8 cellular contexts compared by ENCODE assay signal in genomic region chr19:18895038-18895827, GRCh38. TPM values are rescaled to one million over a fixed set of nuclear protein-coding genes. Genes with fewer than 3 reads are reported as not detected.
A peak's percentile ranks its signal among the peaks of the same experiment; 100 is the strongest.
DNase-seq lines count a peak whose midpoint lies in the region; ATAC-seq and TF ChIP-seq lines count a peak whose summit lies in the region.

No MANE protein-coding gene starts in this region.

- ATAC-seq in activated naive CD4-positive, alpha-beta T cell treated with anti-CD3 and anti-CD28 coated beads, Interleukin-2, amount 50 U/mL, for 72 hours: peak; percentile 14 to 30
- peak; percentile 53 for ATAC-seq in left lung
- no peak for ATAC-seq in HG02840 (IDR thresholded peaks at IDR 0.05; ENCODE audit: low FRiP score, unreplicated experiment)

- TF ChIP-seq POLR2A in transverse colon (IDR thresholded peaks at IDR 0.05): no peak

- H3K27me3 ChIP-seq in NT2/D1 (ENCODE audit: insufficient read depth, insufficient read length): no peaks in the 10 kb centered on the region
- peaks cover 15 to 49% of the 10 kb centered on the region in 2 donors for H3K27me3 ChIP-seq in left lung
- H3K27me3 ChIP-seq in transverse colon: peaks cover 49% of the 10 kb centered on the region

- peak overlapping the region; percentile 77 for H3K4me3 ChIP-seq in NT2/D1 (ENCODE audit: insufficient read length, low read depth)
- H3K4me3 ChIP-seq in choroid plexus epithelial cell (ENCODE audit: low read depth, low read length): peak overlapping the region; percentile 24
- peak overlapping the region; percentile 12 to 28 for H3K4me3 ChIP-seq in left lung
- peak overlapping the region in 3 of 4 donors; percentile 14 to 43 (median 28) for H3K4me3 ChIP-seq in transverse colon

- H3K36me3 Mint-ChIP-seq in activated naive CD4-positive, alpha-beta T cell treated with anti-CD3 and anti-CD28 coated beads, Interleukin-2, amount 50 U/mL, for 72 hours: no peaks in the 10 kb centered on the region

- TF ChIP-seq EP300 in transverse colon (IDR thresholded peaks at IDR 0.05; ENCODE audit: low read depth): no peak

- H3K9ac ChIP-seq in NT2/D1 (ENCODE audit: insufficient read length, low read depth): peak overlapping the region; percentile 79

- 0% methylated on average over 24 of the region's 73 CpGs; no CpG with 5 or more reads in 1 of the 2 donors for WGBS in transverse colon (ENCODE audit: low coverage in 1 of 2), 2 donors

- DNase-seq in activated naive CD4-positive, alpha-beta T cell treated with anti-CD3 and anti-CD28 coated beads, Interleukin-2, amount 50 U/mL, for 72 hours (ENCODE audit: low spot score in 2 of 2): no peak
- DNase-seq in activated naive CD4-positive, alpha-beta T cell treated with Interleukin-2 at 50 U/mL for 16 hours: no peak
- DNase-seq in NT2/D1 (ENCODE audit: low read depth, low spot score) (peak; percentile 67), choroid plexus epithelial cell (ENCODE audit: low read depth) (peak; percentile 7), left lung (peak in 1 of 2 donors; percentile 47), transverse colon (peak; percentile 31), NCI-H446 (lab: John Stamatoyannopoulos, UW) (no peak)

- H3K27ac ChIP-seq in left lung (no peak overlapping the region), transverse colon (no peak overlapping the region)

- intact Hi-C loops in left lung (cut with DNase I): no loop called here
- intact Hi-C loops in transverse colon (cut with DNase I; ENCODE audit: low total_unique reads): no loop called here

- H3K27ac Mint-ChIP-seq in activated naive CD4-positive, alpha-beta T cell treated with anti-CD3 and anti-CD28 coated beads, Interleukin-2, amount 50 U/mL, for 72 hours: no peak overlapping the region

- TF ChIP-seq CTCF in choroid plexus epithelial cell (conservative IDR thresholded peaks at IDR 0.05; ENCODE audit: low read depth, low read length) (peak; percentile 22), left lung (IDR thresholded peaks at IDR 0.05) (peak; percentile 8 to 17), transverse colon (IDR thresholded peaks at IDR 0.05) (peak in 1 of 5 experiments; percentile 7)

- in situ Hi-C loops in transverse colon (cut with MboI; ENCODE audit: low pct_ligation_motif_present in 1 of 4, low pct_unique_long_range_greater_than_20kb in 1 of 4, low sequenced_read_pairs in 3 of 4): no loop called here

- H3K36me3 ChIP-seq in NT2/D1 (ENCODE audit: insufficient read depth, insufficient read length, low read length) (peaks cover 28% of the 10 kb centered on the region), left lung (peaks cover 0 to 18% of the 10 kb centered on the region in 2 donors), transverse colon (peaks cover 0 to 12% (median 2%) of the 10 kb centered on the region in 4 donors)

- no peaks in the 10 kb centered on the region for H3K9me3 ChIP-seq in NT2/D1 (ENCODE audit: insufficient read depth, low read length)
- H3K9me3 ChIP-seq in left lung: no peaks in the 10 kb centered on the region
- H3K9me3 ChIP-seq in transverse colon: no peaks in the 10 kb centered on the region

- H3K9me3 Mint-ChIP-seq in activated naive CD4-positive, alpha-beta T cell treated with anti-CD3 and anti-CD28 coated beads, Interleukin-2, amount 50 U/mL, for 72 hours: no peaks in the 10 kb centered on the region

- peaks cover 12% of the 10 kb centered on the region for H3K4me1 ChIP-seq in NT2/D1 (ENCODE audit: insufficient read depth, insufficient read length)
- peaks cover 0 to 16% of the 10 kb centered on the region in 2 donors for H3K4me1 ChIP-seq in left lung
- H3K4me1 ChIP-seq in transverse colon: peaks cover 0 to 18% (median 9%) of the 10 kb centered on the region in 4 donors

RNA-seq across cellular contexts. Expression of gene CERS1, which starts 0.7 kb away (rescaled TPM):
- under 1 TPM in 1 of 2 donors, not detected in 1; 0.21 TPM for total RNA-seq in activated naive CD4-positive, alpha-beta T cell treated with anti-CD3 and anti-CD28 coated beads, Interleukin-2, amount 50 U/mL, for 72 hours
- total RNA-seq in left lung (under 1 TPM; 0.20 to 0.24 TPM), transverse colon (not detected)

RNA-seq across cellular contexts. Expression of gene COPE, which starts 24.0 kb away (rescaled TPM):
- total RNA-seq in activated naive CD4-positive, alpha-beta T cell treated with anti-CD3 and anti-CD28 coated beads, Interleukin-2, amount 50 U/mL, for 72 hours: 100 to 1,000 TPM; 147 to 190 TPM
- total RNA-seq in left lung: 100 to 1,000 TPM; 196 to 226 TPM
- 100 to 1,000 TPM; 144 to 268 (median 179) TPM for total RNA-seq in transverse colon

RNA-seq across cellular contexts. Expression of gene DDX49, which starts 24.3 kb away (rescaled TPM):
- 10 to 100 TPM; 46.7 to 51.2 TPM for total RNA-seq in activated naive CD4-positive, alpha-beta T cell treated with anti-CD3 and anti-CD28 coated beads, Interleukin-2, amount 50 U/mL, for 72 hours
- total RNA-seq in left lung: 10 to 100 TPM; 33.5 to 40.7 TPM
- 10 to 100 TPM; 42.1 to 90.8 (median 50.4) TPM for total RNA-seq in transverse colon

RNA-seq across cellular contexts. Expression of gene HOMER3, which starts 45.8 kb away (rescaled TPM):
- 1 to 10 TPM in 1 of 2 donors, under 1 TPM in 1; 0.36 to 1.0 TPM for total RNA-seq in activated naive CD4-positive, alpha-beta T cell treated with anti-CD3 and anti-CD28 coated beads, Interleukin-2, amount 50 U/mL, for 72 hours
- total RNA-seq in left lung (10 to 100 TPM; 27.6 to 32.1 TPM), transverse colon (10 to 100 TPM in 3 of 4 donors, 1 to 10 TPM in 1; 8.1 to 82.0 (median 12.7) TPM)

Comparison
In these comparisons a context has a peak if more than half of its experiments do, and no peak if none do; other contexts are left out.
1. DNase-seq: peak in NT2/D1 (single experiment), choroid plexus epithelial cell (single experiment) and transverse colon (single experiment); none in activated naive CD4-positive, alpha-beta T cell treated with anti-CD3 and anti-CD28 coated beads, Interleukin-2, amount 50 U/mL, for 72 hours (0 of 2), activated naive CD4-positive, alpha-beta T cell treated with Interleukin-2 at 50 U/mL for 16 hours (single experiment) and NCI-H446 (0 of 2).
2. H3K4me3 ChIP-seq: peak in every context shown above with its lines; median percentile 77 in NT2/D1; 28 in transverse colon; 24 in choroid plexus epithelial cell; 20 in left lung.